16 cellular contexts compared by ENCODE assay signal in the genomic region with DNA sequence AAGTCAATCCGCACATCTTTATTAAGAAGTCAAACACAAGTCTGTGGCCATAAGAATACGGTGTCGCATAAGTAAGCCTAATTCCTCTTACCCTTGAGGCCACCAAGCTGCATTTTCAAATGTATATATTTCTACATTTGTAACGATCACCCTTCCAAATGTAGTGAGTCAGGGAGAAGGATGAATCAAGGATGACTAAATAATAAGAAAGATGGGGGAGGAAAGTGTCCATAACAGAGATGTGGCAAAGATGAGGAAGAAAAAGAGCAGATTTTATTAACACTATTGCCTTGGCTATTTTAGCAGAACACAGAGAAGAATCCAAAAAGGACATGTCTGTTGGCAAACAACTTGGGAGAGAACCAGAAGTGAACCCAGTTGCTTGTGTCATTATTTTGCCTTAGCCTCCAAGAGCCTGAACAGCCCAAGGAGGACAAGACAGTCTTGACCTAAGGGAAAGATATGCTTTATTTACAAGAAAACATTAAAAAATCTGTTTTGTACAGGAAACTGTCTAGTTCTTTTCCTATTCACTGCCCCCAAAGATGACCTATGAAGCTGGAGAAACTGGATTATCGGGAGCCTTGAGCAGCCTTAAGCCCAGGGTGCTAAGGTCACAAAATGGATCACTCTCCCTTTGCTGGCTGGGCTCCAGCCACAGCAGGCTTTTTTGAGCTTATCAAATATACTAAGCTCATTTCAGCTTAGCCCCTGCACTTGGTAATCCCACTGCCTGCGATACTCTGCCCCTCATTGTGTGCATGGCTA.
A peak's percentile ranks its signal among the peaks of the same experiment; 100 is the strongest.
DNase-seq lines count a peak whose midpoint lies in the region; ATAC-seq and TF ChIP-seq lines count a peak whose summit lies in the region.
"Had no signal": no experiment of that assay in that cellular context is flagged by ENCODE, and none has a peak within 500 bp of the region (broad histone marks: within the 10 kb centered on the region; RNA-seq: fewer than 3 reads in every experiment).

No MANE protein-coding gene starts in this region.

- TF ChIP-seq CTCF in brain microvascular endothelial cell (IDR thresholded peaks at IDR 0.05; ENCODE audit: low read depth, low read length, missing control alignments) = no peak
- TF ChIP-seq CTCF in lower lobe of right lung (IDR thresholded peaks at IDR 0.05) = no peak

- no peak for ATAC-seq in lower lobe of right lung
- ATAC-seq: WTC11 had no signal

- H3K4me3 ChIP-seq in brain microvascular endothelial cell (ENCODE audit: low read depth, low read length) = no peak overlapping the region
- no peak overlapping the region for H3K4me3 ChIP-seq in lower lobe of right lung
- H3K4me3 ChIP-seq: coronary artery, prostate gland had no signal

- H3K27me3 ChIP-seq in brain microvascular endothelial cell (replicated peaks) (no peaks in the 10 kb centered on the region), lower lobe of right lung (ENCODE audit: low read depth) (no peaks in the 10 kb centered on the region)

- H3K9me3 ChIP-seq in lower lobe of right lung = no peaks in the 10 kb centered on the region
- H3K9me3 ChIP-seq: prostate gland had no signal

- DNase-seq in AG08396 (ENCODE audit: low spot score) = peak; percentile 8
- peak; percentile 54 for DNase-seq in LHCN-M2 (ENCODE audit: low read depth)
- DNase-seq in brain microvascular endothelial cell = no peak
- DNase-seq in kidney tubule cell (ENCODE audit: low spot score) = peak; percentile 44
- DNase-seq in cerebellar cortex (ENCODE audit: low spot score) = no peak
- no peak for DNase-seq in NCI-H2081 treated with DMSO at 0.1 percent for 48 hours (lab: John Stamatoyannopoulos, UW)
- DNase-seq in HuH-7 (ENCODE audit: low spot score) = no peak
- DNase-seq in lower lobe of right lung = no peak
- DNase-seq: activated CD8-positive, alpha-beta memory T cell treated with anti-CD3 and anti-CD28 coated beads, Interleukin-2, amount 50 U/mL, for 48 hours; AML-193; DMS53; foreskin melanocyte; immature natural killer cell had no signal

- intact Hi-C loops in lower lobe of right lung (cut with DNase I) = no loop called here

- in situ Hi-C loops in brain microvascular endothelial cell (cut with HindIII; ENCODE audit: low pct_ligation_motif_present, low sequenced_read_pairs) = no loop called here

- H3K27ac ChIP-seq in brain microvascular endothelial cell = peak overlapping the region; percentile 31
- no peak overlapping the region for H3K27ac ChIP-seq in lower lobe of right lung
- H3K27ac ChIP-seq: prostate gland had no signal

- H3K36me3 ChIP-seq in brain microvascular endothelial cell (replicated peaks) (no peaks in the 10 kb centered on the region), lower lobe of right lung (no peaks in the 10 kb centered on the region)
- H3K36me3 ChIP-seq: prostate gland had no signal

- H3K4me1 ChIP-seq in lower lobe of right lung = no peaks in the 10 kb centered on the region
- H3K4me1 ChIP-seq: prostate gland had no signal

Comparison
In these comparisons a context has a peak if more than half of its experiments do, and no peak if none do; other contexts are left out.
1. DNase-seq: peak in AG08396 (single experiment), LHCN-M2 (single experiment) and kidney tubule cell (single experiment); none in brain microvascular endothelial cell (single experiment), cerebellar cortex (single experiment), NCI-H2081 treated with DMSO at 0.1 percent for 48 hours (single experiment), HuH-7 (single experiment) and lower lobe of right lung (single experiment).